22 cellular contexts compared by ENCODE assay signal in genomic region chr3:8983026-8983425, GRCh38.
"Had no signal": no experiment of that assay in that cellular context is flagged by ENCODE, and none has a peak within 500 bp of the region (broad histone marks: within the 10 kb centered on the region; RNA-seq: fewer than 3 reads in every experiment).

No MANE protein-coding gene starts in this region.

- H3K4me3 Mint-ChIP-seq: activated CD4-positive, alpha-beta memory T cell treated with anti-CD3 and anti-CD28 coated beads, Interleukin-2, amount 10 ng/mL, durations not matched to agents 7 days and 5 days; activated CD4-positive, alpha-beta T cell treated with anti-CD3 and anti-CD28 coated beads, Interleukin-2, amount 10 ng/mL, durations not matched to agents 24 days and 14 days; activated naive CD4-positive, alpha-beta T cell treated with anti-CD3 and anti-CD28 coated beads, Interleukin-2, amount 10 ng/mL, durations not matched to agents 7 days and 5 days; activated T-cell treated with anti-CD3 and anti-CD28 coated beads, Interleukin-2, amount 50 U/mL, for 72 hours; dendritic cell treated with granulocyte-macrophage colony-stimulating factor and Interleukin-4, amounts not matched to agents 40 ng/mL and 50 ng/mL, for 4 days; naive thymus-derived CD4-positive, alpha-beta T cell; stimulated activated effector memory CD8-positive, alpha-beta T cell treated with anti-CD3 and anti-CD28 coated beads, Interleukin-12 subunit alpha, Interleukin-12 subunit beta, amount 100 ng/mL, for 72 hours; stimulated activated naive CD8-positive, alpha-beta T cell treated with anti-CD3 and anti-CD28 coated beads, Interleukin-15, amount 100 ng/mL, for 72 hours had no signal

- H3K27me3 ChIP-seq: cardiac muscle cell, right lobe of liver, suprapubic skin, transverse colon had no signal

- H3K9me3 Mint-ChIP-seq: activated CD4-positive, alpha-beta memory T cell treated with anti-CD3 and anti-CD28 coated beads, Interleukin-2, amount 10 ng/mL, durations not matched to agents 7 days and 5 days; activated CD4-positive, alpha-beta T cell treated with anti-CD3 and anti-CD28 coated beads, Interleukin-2, amount 10 ng/mL, durations not matched to agents 24 days and 14 days; activated naive CD4-positive, alpha-beta T cell treated with anti-CD3 and anti-CD28 coated beads, Interleukin-2, amount 10 ng/mL, durations not matched to agents 7 days and 5 days; stimulated activated effector memory CD8-positive, alpha-beta T cell treated with anti-CD3 and anti-CD28 coated beads, Interleukin-12 subunit alpha, Interleukin-12 subunit beta, amount 100 ng/mL, for 72 hours had no signal

- H3K4me2 ChIP-seq: SK-N-SH had no signal

- H3K27ac Mint-ChIP-seq: activated CD4-positive, alpha-beta memory T cell treated with anti-CD3 and anti-CD28 coated beads, Interleukin-2, amount 10 ng/mL, durations not matched to agents 7 days and 5 days; activated CD4-positive, alpha-beta T cell treated with anti-CD3 and anti-CD28 coated beads, Interleukin-2, amount 10 ng/mL, durations not matched to agents 24 days and 14 days; activated naive CD4-positive, alpha-beta T cell treated with anti-CD3 and anti-CD28 coated beads, Interleukin-2, amount 10 ng/mL, durations not matched to agents 7 days and 5 days; naive thymus-derived CD4-positive, alpha-beta T cell; stimulated activated effector memory CD8-positive, alpha-beta T cell treated with anti-CD3 and anti-CD28 coated beads, Interleukin-12 subunit alpha, Interleukin-12 subunit beta, amount 100 ng/mL, for 72 hours had no signal

- H3K4me3 ChIP-seq: cardiac muscle cell, lung, right lobe of liver, skin epidermis, suprapubic skin, transverse colon had no signal

- DNase-seq: activated CD4-positive, alpha-beta memory T cell treated with anti-CD3 and anti-CD28 coated beads, Interleukin-2, amount 10 ng/mL, durations not matched to agents 7 days and 5 days; activated CD4-positive, alpha-beta T cell treated with anti-CD3 and anti-CD28 coated beads, Interleukin-2, amount 10 ng/mL, durations not matched to agents 24 days and 14 days; activated effector memory CD4-positive, alpha-beta T cell treated with Interleukin-2 at 50 U/mL for 16 hours; activated naive CD4-positive, alpha-beta T cell treated with anti-CD3 and anti-CD28 coated beads, Interleukin-2, amount 10 ng/mL, durations not matched to agents 7 days and 5 days; activated T-cell treated with anti-CD3 and anti-CD28 coated beads, Interleukin-2, amount 50 U/mL, for 72 hours; effector CD8-positive, alpha-beta T cell; naive thymus-derived CD4-positive, alpha-beta T cell; posterior cingulate gyrus; right lobe of liver; SK-N-SH; stimulated activated CD4-positive, alpha-beta T cell treated with anti-CD3 and anti-CD28 coated beads, Interleukin-2, amount 100 ng/mL, for 24 hours; stimulated activated naive CD8-positive, alpha-beta T cell treated with anti-CD3 and anti-CD28 coated beads, Interleukin-15, amount 100 ng/mL, for 72 hours; transverse colon had no signal

- H3K9ac ChIP-seq: SK-N-SH had no signal

- H3K9me3 ChIP-seq: right lobe of liver, SK-N-SH, transverse colon had no signal

- H3K4me1 Mint-ChIP-seq: stimulated activated effector memory CD8-positive, alpha-beta T cell treated with anti-CD3 and anti-CD28 coated beads, Interleukin-12 subunit alpha, Interleukin-12 subunit beta, amount 100 ng/mL, for 72 hours; stimulated activated naive CD8-positive, alpha-beta T cell treated with anti-CD3 and anti-CD28 coated beads, Interleukin-15, amount 100 ng/mL, for 72 hours had no signal

- H3K27ac ChIP-seq: cardiac muscle cell, right lobe of liver, suprapubic skin, transverse colon, VCaP had no signal

- H3K36me3 Mint-ChIP-seq: activated naive CD4-positive, alpha-beta T cell treated with anti-CD3 and anti-CD28 coated beads, Interleukin-2, amount 10 ng/mL, durations not matched to agents 7 days and 5 days; stimulated activated effector memory CD8-positive, alpha-beta T cell treated with anti-CD3 and anti-CD28 coated beads, Interleukin-12 subunit alpha, Interleukin-12 subunit beta, amount 100 ng/mL, for 72 hours had no signal

- H3K36me3 ChIP-seq: cardiac muscle cell, right lobe of liver, transverse colon had no signal

- ATAC-seq: activated CD4-positive, CD25-positive, alpha-beta regulatory T cell treated with anti-CD3 and anti-CD28 coated beads, Interleukin-2, amount 50 U/mL, for 24 hours; activated T-cell treated with anti-CD3 and anti-CD28 coated beads, Interleukin-2, amount 50 U/mL, for 72 hours; esophagus mucosa; naive thymus-derived CD4-positive, alpha-beta T cell; stimulated activated effector memory CD8-positive, alpha-beta T cell treated with anti-CD3 and anti-CD28 coated beads, Interleukin-12 subunit alpha, Interleukin-12 subunit beta, amount 100 ng/mL, for 72 hours; stimulated activated naive CD8-positive, alpha-beta T cell treated with anti-CD3 and anti-CD28 coated beads, Interleukin-15, amount 100 ng/mL, for 72 hours had no signal
